ENCODE assay signal across 15 cellular contexts in genomic region chr1:39087109-39087834, GRCh38.
A peak's percentile ranks its signal among the peaks of the same experiment; 100 is the strongest.
DNase-seq lines count a peak whose midpoint lies in the region; ATAC-seq and TF ChIP-seq lines count a peak whose summit lies in the region.
"Had no signal": no experiment of that assay in that cellular context is flagged by ENCODE, and none has a peak within 500 bp of the region (broad histone marks: within the 10 kb centered on the region; RNA-seq: fewer than 3 reads in every experiment).

No MANE protein-coding gene starts in this region.

- peak overlapping the region; percentile 4 for H2BK5ac ChIP-seq in IMR-90 (ENCODE audit: low read depth, low read length, poor library complexity, severe bottlenecking)

- H4K8ac ChIP-seq in IMR-90 (ENCODE audit: low read depth in 2 of 2, low read length in 2 of 2) = peak overlapping the region; percentile 29 to 53

- peak overlapping the region; percentile 38; the same call in 1 of the 3 replicates for H2BK15ac ChIP-seq in IMR-90 (ENCODE audit: low read depth, low read length)

- no peak overlapping the region for H3K56ac ChIP-seq in IMR-90 (ENCODE audit: extremely low read depth, insufficient read depth, low read length)

- H2BK120ac ChIP-seq in IMR-90 (ENCODE audit: low read depth, low read length) = no peak overlapping the region

- no peak overlapping the region for H3K4me3 ChIP-seq in IMR-90 (ENCODE audit: insufficient read depth, low read depth, low read length)
- H3K4me3 ChIP-seq in CD4-positive, alpha-beta memory T cell (ENCODE audit: low read length in 2 of 2) = no peak overlapping the region
- H3K4me3 ChIP-seq: HAP-1 had no signal

- no peak overlapping the region for H3K4me3 Mint-ChIP-seq in CD4-positive, alpha-beta memory T cell
- H3K4me3 Mint-ChIP-seq: activated T-helper 17 cell treated with anti-CD3 and anti-CD28 coated beads, Interleukin-2, amount 50 U/mL, for 72 hours had no signal

- H2AK5ac ChIP-seq in IMR-90 (ENCODE audit: low read depth, low read length) = no peak overlapping the region

- dilution Hi-C loops in IMR-90 (cut with HindIII; ENCODE audit: low sequenced_read_pairs, unreplicated experiment) = no loop called here

- in situ Hi-C loops in IMR-90 (cut with MboI; ENCODE audit: low sequenced_read_pairs) = loop anchor here (5.0 kb wide), 1 partner anchor 225 kb away; no protein-coding TSS in a partner anchor

- peak overlapping the region; percentile 41; the same call in 1 of the 2 replicates for H3K4ac ChIP-seq in IMR-90 (ENCODE audit: low read depth, low read length)

- H3K27ac ChIP-seq in IMR-90 (ENCODE audit: insufficient read depth, low read length) (peak overlapping the region; percentile 20; the same call in 1 of the 2 replicates), caudate nucleus (ENCODE audit: low read depth, low read length) (peak overlapping the region; percentile 72), temporal lobe (ENCODE audit: low read depth, low read length) (peak overlapping the region; percentile 88)
- no peak overlapping the region for H3K27ac ChIP-seq in CD4-positive, alpha-beta memory T cell (ENCODE audit: low read depth, low read length)

- no peaks in the 10 kb centered on the region for H3K9me3 ChIP-seq in IMR-90 (ENCODE audit: control insufficient read depth, insufficient read depth, low read length)
- H3K9me3 ChIP-seq in CD4-positive, alpha-beta memory T cell (ENCODE audit: control insufficient read depth in 1 of 2, low read length in 2 of 2) = no peaks in the 10 kb centered on the region
- H3K9me3 ChIP-seq: HAP-1 had no signal

- no peaks in the 10 kb centered on the region for H4K20me1 ChIP-seq in IMR-90 (ENCODE audit: insufficient read depth, low read length)

- peak overlapping the region; percentile 87 for H2AFZ ChIP-seq in IMR-90 (replicated peaks; ENCODE audit: low read length, poor library complexity)

- POLR2A ChIA-PET in IMR-90 (lab: Charles Lee; ENCODE audit: unreplicated experiment) = interaction anchor here (0.5 kb wide), 1 partner anchor 466 kb away, joined by 7 read pairs; no protein-coding TSS in a partner anchor
- POLR2A ChIA-PET in CD4-positive, alpha-beta memory T cell (lab: Charles Lee; ENCODE audit: partially characterized antibody) = no interaction called here

- peak overlapping the region; percentile 76 for H4K5ac ChIP-seq in IMR-90 (ENCODE audit: low read depth, low read length)

- peaks cover 13% of the 10 kb centered on the region for H3K4me1 ChIP-seq in IMR-90 (ENCODE audit: control insufficient read depth, insufficient read depth, low read length)
- H3K4me1 ChIP-seq in CD4-positive, alpha-beta memory T cell (ENCODE audit: insufficient read depth, low read length) = peaks cover 18% of the 10 kb centered on the region
- H3K4me1 ChIP-seq: HAP-1 had no signal

- 0 out of 2 replicates have a peak overlapping the region, but pooled peaks have one; percentile 33 for H2BK20ac ChIP-seq in IMR-90 (ENCODE audit: low read depth, low read length)

- TF ChIP-seq CTCF in IMR-90 (conservative IDR thresholded peaks at IDR 0.05; ENCODE audit: low read depth, low read length) = no peak

- H2AK9ac ChIP-seq in IMR-90 (replicated peaks; ENCODE audit: low read depth, low read length, poor library complexity) = peak overlapping the region; percentile 70

- DNase-seq in IMR-90 (peak; percentile 76), caudate nucleus (lab: John Stamatoyannopoulos, UW) (peak in 3 of 61 donors; percentile 24 to 34 (median 28)), left kidney (ENCODE audit: low read depth, low spot score) (peak; percentile 70), NCI-H2107 treated with DMSO at 0.1 percent for 48 hours (lab: John Stamatoyannopoulos, UW; ENCODE audit: unreplicated experiment) (no peak)
- no peak for DNase-seq in activated T-cell treated with anti-CD3 and anti-CD28 coated beads, Interleukin-2, amount 50 U/mL, for 48 hours
- DNase-seq in CD4-positive, alpha-beta memory T cell = no peak
- DNase-seq: DMS79; NCI-H1694; retina; stimulated activated CD8-positive, alpha-beta memory T cell treated with anti-CD3 and anti-CD28 coated beads, Interleukin-4, amount 100 ng/mL, for 48 hours had no signal

- H3K4me2 ChIP-seq in IMR-90 (ENCODE audit: low read depth, low read length) = peak overlapping the region; percentile 38

- H3K14ac ChIP-seq in IMR-90 (replicated peaks; ENCODE audit: low read depth, low read length) = peak overlapping the region; percentile 60; the same call in 1 of the 2 replicates

- H3K36me3 Mint-ChIP-seq in CD4-positive, alpha-beta memory T cell = no peaks in the 10 kb centered on the region

- no TSS peak for BruUV-seq in IMR-90 (replicated peaks; lab: Mats Ljungman, UMichigan)

- H3K27ac Mint-ChIP-seq in CD4-positive, alpha-beta memory T cell = peak overlapping the region in 1 of 7 donors; percentile 48
- H3K27ac Mint-ChIP-seq: activated T-helper 17 cell treated with anti-CD3 and anti-CD28 coated beads, Interleukin-2, amount 50 U/mL, for 72 hours had no signal

- H3K27me3 Mint-ChIP-seq in CD4-positive, alpha-beta memory T cell = peaks cover 16 to 17% of the 10 kb centered on the region in 2 donors

- no CpG with 5 or more reads among the region's 7 CpGs for WGBS in IMR-90 (ENCODE audit: extremely low coverage in 2 of 2, insufficient read length in 1 of 2), 2 experiments

- TF ChIP-seq POLR2A in IMR-90 (IDR thresholded peaks at IDR 0.05; ENCODE audit: low read depth, low read length) = no peak

- no peaks in the 10 kb centered on the region for H3K79me1 ChIP-seq in IMR-90 (ENCODE audit: low read depth in 1 of 2, low read length in 2 of 2)

- H3K9me1 ChIP-seq in IMR-90 (ENCODE audit: insufficient read depth, low read length) = peaks cover 2% of the 10 kb centered on the region; the same call in 1 of the 2 replicates

- H3K18ac ChIP-seq in IMR-90 (ENCODE audit: low read depth, low read length) = peak overlapping the region; percentile 88

- H3K36me3 ChIP-seq in IMR-90 (ENCODE audit: control insufficient read depth, insufficient read depth, low read length) = no peaks in the 10 kb centered on the region
- no peaks in the 10 kb centered on the region for H3K36me3 ChIP-seq in CD4-positive, alpha-beta memory T cell (ENCODE audit: insufficient read depth, low read length)
- H3K36me3 ChIP-seq: HAP-1 had no signal

- peaks cover 20% of the 10 kb centered on the region for H3K27me3 ChIP-seq in IMR-90 (ENCODE audit: control insufficient read depth, insufficient read depth, low read length)
- peaks cover 9% of the 10 kb centered on the region for H3K27me3 ChIP-seq in CD4-positive, alpha-beta memory T cell (ENCODE audit: insufficient read depth, low read length)

- no peak for TF ChIP-seq RAD21 in IMR-90 (IDR thresholded peaks at IDR 0.05; ENCODE audit: low read length)

- intact Hi-C loops in IMR-90 (cut with micrococcal nuclease) = loop anchor here (5.0 kb wide), 1 partner anchor 35 kb away; no protein-coding TSS in a partner anchor
- intact Hi-C loops in CD4-positive, alpha-beta memory T cell (cut with micrococcal nuclease) = no loop called here

- H3K9ac ChIP-seq in IMR-90 (ENCODE audit: low read depth, low read length) = peak overlapping the region; percentile 9; the same call in 1 of the 2 replicates

- ATAC-seq in IMR-90 (ENCODE audit: low read depth) (peak; percentile 36), GM18867 (IDR thresholded peaks at IDR 0.05; ENCODE audit: unreplicated experiment) (no peak)
- ATAC-seq: activated T-helper 17 cell treated with anti-CD3 and anti-CD28 coated beads, Interleukin-2, amount 50 U/mL, for 72 hours; Panc1 had no signal

- CTCF ChIA-PET in IMR-90 (lab: Yijun Ruan, JAX) = no interaction called here
- CTCF ChIA-PET in CD4-positive, alpha-beta memory T cell (lab: Charles Lee; ENCODE audit: partially characterized antibody) = interaction anchor here (1.1 kb wide), 1 partner anchor 90 kb away, joined by 3 read pairs; no protein-coding TSS in a partner anchor

- H3K23ac ChIP-seq in IMR-90 (ENCODE audit: low read depth, low read length) = peak overlapping the region; percentile 12; the same call in 1 of the 2 replicates

- H4K91ac ChIP-seq in IMR-90 (ENCODE audit: insufficient read depth, low read depth, low read length) = no peak overlapping the region

- peaks cover 0 to under 1% (median 0%) of the 10 kb centered on the region in 8 donors for H3K9me3 Mint-ChIP-seq in CD4-positive, alpha-beta memory T cell
- H3K9me3 Mint-ChIP-seq: activated T-helper 17 cell treated with anti-CD3 and anti-CD28 coated beads, Interleukin-2, amount 50 U/mL, for 72 hours had no signal

- H3K4me1 Mint-ChIP-seq in CD4-positive, alpha-beta memory T cell = peaks cover 6 to 19% (median 13%) of the 10 kb centered on the region in 4 donors

TF ChIP-seq in IMR-90, 13 proteins besides CTCF, POLR2A, EP300 and RAD21:
- TF ChIP-seq MAZ (IDR thresholded peaks at IDR 0.05; ENCODE audit: borderline replicate concordance, low read depth, low read length) = no peak
- no peak for TF ChIP-seq MXI1 (IDR thresholded peaks at IDR 0.05; ENCODE audit: borderline replicate concordance, low read depth, low read length)
- no peak for TF ChIP-seq CHD1 (IDR thresholded peaks at IDR 0.05; ENCODE audit: low read depth, low read length)
TF ChIP-seq in IMR-90: peak in this region for 0.

Comparison
In these comparisons a context has a peak if more than half of its experiments do, and no peak if none do; other contexts are left out.
1. DNase-seq: peak in IMR-90 (single experiment) and left kidney (single experiment); none in activated T-cell treated with anti-CD3 and anti-CD28 coated beads, Interleukin-2, amount 50 U/mL, for 48 hours (0 of 2), NCI-H2107 treated with DMSO at 0.1 percent for 48 hours (single experiment) and CD4-positive, alpha-beta memory T cell (0 of 5).